Comparison of ENCODE assay signal across 23 cellular contexts in genomic region chr7:145481985-145482384, GRCh38.
"Had no signal": no experiment of that assay in that cellular context is flagged by ENCODE, and none has a peak within 500 bp of the region (broad histone marks: within the 10 kb centered on the region; RNA-seq: fewer than 3 reads in every experiment).

No MANE protein-coding gene starts in this region.

- H3K27me3 ChIP-seq: colonic mucosa, esophagus muscularis mucosa, foreskin keratinocyte, gastroesophageal sphincter, heart left ventricle, hepatocyte, left lung had no signal

- H2AFZ ChIP-seq: hepatocyte had no signal

- H3K36me3 ChIP-seq: colonic mucosa, esophagus muscularis mucosa, gastroesophageal sphincter, heart left ventricle, left lung, lower lobe of right lung had no signal

- ATAC-seq: effector memory CD8-positive, alpha-beta T cell; foreskin keratinocyte; gastroesophageal sphincter; heart left ventricle; left lung; left ventricle myocardium superior; lower lobe of right lung; mucosa of descending colon; naive thymus-derived CD8-positive, alpha-beta T cell had no signal

- H3K4me3 ChIP-seq: colonic mucosa, esophagus muscularis mucosa, gastroesophageal sphincter, heart left ventricle, hepatocyte, left lung, lower lobe of right lung, mucosa of descending colon had no signal

- H3K4me1 ChIP-seq: colonic mucosa, esophagus muscularis mucosa, foreskin keratinocyte, gastroesophageal sphincter, heart left ventricle, left lung, lower lobe of right lung had no signal

- H3K4me2 ChIP-seq: hepatocyte had no signal

- FAIRE-seq: endothelial cell of umbilical vein, frontal cortex, kidney had no signal

- H3K9me3 ChIP-seq: colonic mucosa, esophagus muscularis mucosa, gastroesophageal sphincter, lower lobe of right lung had no signal

- H3K79me2 ChIP-seq: hepatocyte had no signal

- DNase-seq: colonic mucosa; cortex of kidney; effector CD8-positive, alpha-beta T cell; effector memory CD8-positive, alpha-beta T cell; foreskin keratinocyte; heart left ventricle; hypothalamus; immature natural killer cell; islet precursor cell; kidney; kidney glomerular epithelial cell; left lung; left ventricle myocardium superior; lower lobe of right lung; mesenchymal stem cell; mucosa of descending colon; naive B cell; naive thymus-derived CD8-positive, alpha-beta T cell had no signal

- H3K27ac ChIP-seq: colonic mucosa, esophagus muscularis mucosa, foreskin keratinocyte, gastroesophageal sphincter, heart left ventricle, hepatocyte, left lung, lower lobe of right lung had no signal
